8 cellular contexts compared by ENCODE assay signal in genomic region chr2:20450201-20451108, GRCh38. TPM values are rescaled to one million over a fixed set of nuclear protein-coding genes. Genes with fewer than 3 reads are reported as not detected.
DNase-seq lines count a peak whose midpoint lies in the region; ATAC-seq and TF ChIP-seq lines count a peak whose summit lies in the region.

No MANE protein-coding gene starts in this region.

- peak; percentile 96 to 99 (median 97) for TF ChIP-seq EP300 in sigmoid colon (IDR thresholded peaks at IDR 0.05)

- no peaks in the 10 kb centered on the region for H3K36me3 Mint-ChIP-seq in GM23338 (ENCODE audit: low read depth)

- no peak overlapping the region for H3K27ac Mint-ChIP-seq in GM23338

- H3F3A ChIP-seq in GM23338 (replicated peaks; ENCODE audit: low read depth), result no peaks in the 10 kb centered on the region

- no peak overlapping the region for H3K27ac ChIP-seq in GM23338 (ENCODE audit: low read depth)
- peak overlapping the region; percentile 93 to 98 (median 98) for H3K27ac ChIP-seq in sigmoid colon

- H3K9me2 ChIP-seq in GM23338 (ENCODE audit: insufficient read depth), result no peaks in the 10 kb centered on the region

- peak; percentile 57 to 60 for TF ChIP-seq POLR2A in sigmoid colon (IDR thresholded peaks at IDR 0.05)

- H3K9me3 ChIP-seq in sigmoid colon, result no peaks in the 10 kb centered on the region

- H3K36me3 ChIP-seq in GM23338 (ENCODE audit: insufficient read depth) (no peaks in the 10 kb centered on the region), sigmoid colon (peaks cover 16 to 27% (median 20%) of the 10 kb centered on the region in 4 donors)

- peak; percentile 41 for ATAC-seq in GM23338
- ATAC-seq in GM21515 (IDR thresholded peaks at IDR 0.05; ENCODE audit: unreplicated experiment), result no peak
- no peak for ATAC-seq in GM18870 (IDR thresholded peaks at IDR 0.05; ENCODE audit: unreplicated experiment)

- TF ChIP-seq CTCF in GM23338 (conservative IDR thresholded peaks at IDR 0.05; ENCODE audit: low read depth in 2 of 2), result no peak
- TF ChIP-seq CTCF in sigmoid colon (IDR thresholded peaks at IDR 0.05), result peak in 1 of 4 experiments; percentile 7

- H3K4me2 ChIP-seq in GM23338, result no peak overlapping the region

- H2AFZ ChIP-seq in GM23338, result no peak overlapping the region

- peaks cover 29% of the 10 kb centered on the region; the same call in 2 of the 3 replicates for H3K4me1 Mint-ChIP-seq in GM23338

- H3K4me1 ChIP-seq in GM23338 (ENCODE audit: insufficient read depth) (peaks cover 11% of the 10 kb centered on the region; the same call in 1 of the 2 replicates), sigmoid colon (peaks cover 0 to 36% (median 28%) of the 10 kb centered on the region in 4 donors)

- peaks cover 12% of the 10 kb centered on the region; the same call in 1 of the 2 replicates for H4K20me1 ChIP-seq in GM23338 (replicated peaks; ENCODE audit: insufficient read depth)

- intact Hi-C loops in sigmoid colon (cut with DNase I), result loop anchor here (1.0 kb wide), 1 partner anchor 168 kb away; no protein-coding TSS in a partner anchor

- DNase-seq in GM23338 (ENCODE audit: low spot score) (peak; percentile 55), astrocyte of the hippocampus (ENCODE audit: low read depth, low spot score) (peak; percentile 89), iPS DF 19.7 (ENCODE audit: low read depth, low spot score) (peak; percentile 40), sigmoid colon (peak; percentile 97), NCI-H2171 (lab: John Stamatoyannopoulos, UW) (no peak), SKM-1 treated with dmso at 0.1 percent for 144 hours (lab: John Stamatoyannopoulos, UW; ENCODE audit: unreplicated experiment) (no peak)

- no peaks in the 10 kb centered on the region for H3K9me3 Mint-ChIP-seq in GM23338

- H3K4me3 ChIP-seq in GM23338 (no peak overlapping the region), sigmoid colon (peak overlapping the region; percentile 61 to 100 (median 98))

- H3K4me3 Mint-ChIP-seq in GM23338, result no peak overlapping the region

- H3K27me3 Mint-ChIP-seq in GM23338 (ENCODE audit: insufficient read depth, low read depth, poor library complexity), result peaks cover 41% of the 10 kb centered on the region

- WGBS in sigmoid colon, 2 donors, result 63 to 68% methylated on average over 8 of the region's 8 CpGs

- H3K79me2 ChIP-seq in GM23338 (replicated peaks; ENCODE audit: insufficient read depth), result no peaks in the 10 kb centered on the region

- peaks cover 60% of the 10 kb centered on the region for H3K27me3 ChIP-seq in GM23338 (ENCODE audit: insufficient read depth)
- H3K27me3 ChIP-seq in sigmoid colon, result no peaks in the 10 kb centered on the region

TF ChIP-seq in GM23338, 12 proteins besides CTCF, POLR2A, EP300 and RAD21:
- no peak for TF ChIP-seq EZH2 (IDR thresholded peaks at IDR 0.05; ENCODE audit: low read depth, unreplicated experiment)
- no peak for TF ChIP-seq CREB1 (CRISPR knock-in tag; IDR thresholded peaks at IDR 0.05; ENCODE audit: low read depth)
- no peak for TF ChIP-seq ZNF114 (CRISPR knock-in tag; IDR thresholded peaks at IDR 0.05)

RNA-seq across cellular contexts. Expression of gene RHOB, which starts 3.6 kb away (rescaled TPM):
- total RNA-seq in GM23338 (2014; rRNA removed; shearing (Covaris generic)), result 26.9 and 29.2 TPM in 2 replicates
- polyA plus RNA-seq in GM23338 (2016; fragmentation: Nextera tagmentation; extraction: Ambion mirVana), result 5.5 and 6.6 TPM in 2 replicates
- 1,000 to 10,000 TPM in 2 of 4 donors, 100 to 1,000 TPM in 2; 753 to 1,323 (median 1,092) TPM for total RNA-seq in sigmoid colon
- polyA plus RNA-seq in sigmoid colon, result 100 to 1,000 TPM in 2 of 3 donors, 10 to 100 TPM in 1; 60.6 to 200 (median 108) TPM

Comparison
In these comparisons a context has a peak if more than half of its experiments do, and no peak if none do; other contexts are left out.
1. DNase-seq: peak in GM23338 (single experiment), astrocyte of the hippocampus (single experiment), iPS DF 19.7 (single experiment) and sigmoid colon (single experiment); none in NCI-H2171 (single experiment) and SKM-1 treated with dmso at 0.1 percent for 144 hours (single experiment).
2. RNA of gene RHOB, which starts 3.6 kb away (total RNA-seq): 753 to 1,323 TPM in sigmoid colon; 26.9 to 29.2 TPM in GM23338; every median in the first group is over 10 times any median in the second.